Comparison of ENCODE assay signal across 11 cellular contexts in the genomic region with DNA sequence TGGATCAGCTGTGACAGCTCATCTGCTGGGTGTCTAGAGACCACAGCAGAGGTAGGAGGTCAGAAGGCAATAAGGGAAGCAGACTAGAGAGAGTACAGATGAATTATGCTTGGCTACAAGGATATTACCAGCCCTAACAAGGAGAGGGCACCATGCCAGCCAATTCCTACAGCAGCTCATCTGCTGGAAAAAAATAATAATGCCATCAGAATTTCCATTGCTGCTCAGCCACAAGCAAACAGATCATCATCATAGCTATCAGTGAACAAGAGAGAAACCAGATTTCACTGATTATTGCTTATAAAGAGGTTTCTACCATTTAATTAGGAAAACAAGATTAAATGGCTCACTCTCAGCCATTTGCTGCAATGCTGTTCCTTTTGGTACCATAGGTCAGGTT.
DNase-seq lines count a peak whose midpoint lies in the region; ATAC-seq and TF ChIP-seq lines count a peak whose summit lies in the region.
"Had no signal": no experiment of that assay in that cellular context is flagged by ENCODE, and none has a peak within 500 bp of the region (broad histone marks: within the 10 kb centered on the region; RNA-seq: fewer than 3 reads in every experiment).

No MANE protein-coding gene starts in this region.

- no peaks in the 10 kb centered on the region for H3K36me3 Mint-ChIP-seq in activated naive CD4-positive, alpha-beta T cell treated with anti-CD3 and anti-CD28 coated beads, Interleukin-2, amount 50 U/mL, for 72 hours

- no peak for TF ChIP-seq CTCF in cardiac fibroblast (IDR thresholded peaks at IDR 0.05; ENCODE audit: low read depth, low read length)

- no peak overlapping the region for H3K27ac Mint-ChIP-seq in activated naive CD4-positive, alpha-beta T cell treated with anti-CD3 and anti-CD28 coated beads, Interleukin-2, amount 50 U/mL, for 72 hours

- ATAC-seq in GM18873 (IDR thresholded peaks at IDR 0.05; ENCODE audit: low FRiP score, unreplicated experiment), result no peak
- no peak for ATAC-seq in activated naive CD4-positive, alpha-beta T cell treated with anti-CD3 and anti-CD28 coated beads, Interleukin-2, amount 50 U/mL, for 72 hours

- H2AFZ ChIP-seq in ACC112 (ENCODE audit: low read length, unreplicated experiment), result no peak overlapping the region

- H3K36me3 ChIP-seq in ACC112 (ENCODE audit: insufficient read depth, low read length), result no peaks in the 10 kb centered on the region

- no peaks in the 10 kb centered on the region for H3K9me3 Mint-ChIP-seq in activated naive CD4-positive, alpha-beta T cell treated with anti-CD3 and anti-CD28 coated beads, Interleukin-2, amount 50 U/mL, for 72 hours

- H3K4me3 ChIP-seq in ACC112 (ENCODE audit: low read depth, low read length), result peak overlapping the region; percentile 46
- no peak overlapping the region for H3K4me3 ChIP-seq in cardiac fibroblast (replicated peaks in 1 of 2; ENCODE audit: low read depth in 2 of 2, low read length in 2 of 2)

- H3K27ac ChIP-seq in ACC112 (ENCODE audit: low read depth, low read length), result peak overlapping the region; percentile 94
- H3K27ac ChIP-seq: C4-2B had no signal

- H3K27me3 ChIP-seq in ACC112 (ENCODE audit: insufficient read depth, low read length), result no peaks in the 10 kb centered on the region

- H3K79me2 ChIP-seq in ACC112 (ENCODE audit: control insufficient read depth, insufficient read depth, low read length, unreplicated experiment), result no peaks in the 10 kb centered on the region

- DNase-seq in NCI-H2171 treated with DMSO at 0.1 percent for 48 hours (lab: John Stamatoyannopoulos, UW) (peak; percentile 58), cardiac fibroblast (ENCODE audit: low read depth in 2 of 2) (peak; percentile 69 to 74), mucosa of gallbladder (ENCODE audit: low spot score) (peak; percentile 25), RPMI8226 (no peak)
- DNase-seq in NK-92 treated with Interleukin-12 subunit alpha and Interleukin-12 subunit beta, amount 100 ng/mL, for 24 hours (lab: John Stamatoyannopoulos, UW), result no peak
- no peak for DNase-seq in activated naive CD4-positive, alpha-beta T cell treated with anti-CD3 and anti-CD28 coated beads, Interleukin-2, amount 50 U/mL, for 72 hours (ENCODE audit: low spot score in 2 of 2)
- DNase-seq: HCEC 1CT, NCI-H526 had no signal

- H3K4me1 ChIP-seq in ACC112 (ENCODE audit: control insufficient read depth, insufficient read depth, low read length, unreplicated experiment), result peaks cover 23% of the 10 kb centered on the region

Comparison
In these comparisons a context has a peak if more than half of its experiments do, and no peak if none do; other contexts are left out.
1. DNase-seq: peak in NCI-H2171 treated with DMSO at 0.1 percent for 48 hours (single experiment), cardiac fibroblast (2 of 2) and mucosa of gallbladder (single experiment); none in RPMI8226 (single experiment), NK-92 treated with Interleukin-12 subunit alpha and Interleukin-12 subunit beta, amount 100 ng/mL, for 24 hours (single experiment) and activated naive CD4-positive, alpha-beta T cell treated with anti-CD3 and anti-CD28 coated beads, Interleukin-2, amount 50 U/mL, for 72 hours (0 of 2).